1 cellular context compared by ENCODE assay signal in genomic region chr1:42777860-42778259, GRCh38.
TF ChIP-seq lines count a peak whose summit lies in the region.

No MANE protein-coding gene starts in this region.

TF ChIP-seq in K562, 482 proteins besides CTCF, POLR2A, EP300 and RAD21:
- TF ChIP-seq ARID4B (CRISPR knock-in tag; IDR thresholded peaks at IDR 0.05), result no peak
- TF ChIP-seq NFYB (IDR thresholded peaks at IDR 0.05; ENCODE audit: extremely low read depth, insufficient read length), result no peak
- TF ChIP-seq SMC3 (conservative IDR thresholded peaks at IDR 0.05; ENCODE audit: insufficient read depth, low read depth, low read length), result peak; percentile 97
- TF ChIP-seq JUND (IDR thresholded peaks at IDR 0.05; ENCODE audit: borderline replicate concordance, low read depth, low read length), result no peak
- TF ChIP-seq JUND (tag; IDR thresholded peaks at IDR 0.05; ENCODE audit: borderline replicate concordance, low read depth, low read length), result peak; percentile 32; the same call in 1 of the 3 replicates
- TF ChIP-seq NR1H2 (CRISPR knock-in tag; IDR thresholded peaks at IDR 0.05), result 0 out of 2 replicates have a peak, but pooled peaks have one; percentile 31
- TF ChIP-seq NFIC (IDR thresholded peaks at IDR 0.05), result no peak
- peak; percentile 82; the same call in 1 of the 2 replicates for TF ChIP-seq STAG1 (CRISPR knock-in tag; IDR thresholded peaks at IDR 0.05; ENCODE audit: borderline replicate concordance)
- peak; percentile 93 for TF ChIP-seq DEAF1 (CRISPR knock-in tag; IDR thresholded peaks at IDR 0.05)
- no peak for TF ChIP-seq TEAD4 (IDR thresholded peaks at IDR 0.05; ENCODE audit: low read length)
- no peak for TF ChIP-seq TEAD4 (CRISPR knock-in tag; IDR thresholded peaks at IDR 0.05; ENCODE audit: borderline replicate concordance)
- TF ChIP-seq RB1 (IDR thresholded peaks at IDR 0.05; ENCODE audit: low read depth), result peak; percentile 50; the same call in 1 of the 2 replicates
- no peak for TF ChIP-seq TCF7L2 (IDR thresholded peaks at IDR 0.05; ENCODE audit: low read depth, low read length)
- peak; percentile 34 for TF ChIP-seq E2F8 (IDR thresholded peaks at IDR 0.05; ENCODE audit: low read depth, partially characterized antibody)
- TF ChIP-seq ARID2 (IDR thresholded peaks at IDR 0.05), result peak; percentile 90
- peak in 1 of 2 experiments; percentile 63; a peak in 2 of 4 replicates for TF ChIP-seq MAZ (CRISPR knock-in tag; conservative IDR thresholded peaks at IDR 0.05 in 1 of 2, IDR thresholded peaks at IDR 0.05 in 1 of 2)
- TF ChIP-seq, protein P1, sequence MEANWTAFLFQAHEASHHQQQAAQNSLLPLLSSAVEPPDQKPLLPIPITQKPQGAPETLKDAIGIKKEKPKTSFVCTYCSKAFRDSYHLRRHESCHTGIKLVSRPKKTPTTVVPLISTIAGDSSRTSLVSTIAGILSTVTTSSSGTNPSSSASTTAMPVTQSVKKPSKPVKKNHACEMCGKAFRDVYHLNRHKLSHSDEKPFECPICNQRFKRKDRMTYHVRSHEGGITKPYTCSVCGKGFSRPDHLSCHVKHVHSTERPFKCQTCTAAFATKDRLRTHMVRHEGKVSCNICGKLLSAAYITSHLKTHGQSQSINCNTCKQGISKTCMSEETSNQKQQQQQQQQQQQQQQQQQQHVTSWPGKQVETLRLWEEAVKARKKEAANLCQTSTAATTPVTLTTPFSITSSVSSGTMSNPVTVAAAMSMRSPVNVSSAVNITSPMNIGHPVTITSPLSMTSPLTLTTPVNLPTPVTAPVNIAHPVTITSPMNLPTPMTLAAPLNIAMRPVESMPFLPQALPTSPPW (CRISPR knock-in tag; IDR thresholded peaks at IDR 0.05), result 0 out of 2 replicates have a peak, but pooled peaks have one; percentile 12
- peak; percentile 30; the same call in 1 of the 2 replicates for TF ChIP-seq ESRRA (IDR thresholded peaks at IDR 0.05; ENCODE audit: borderline replicate concordance, low read depth)
- TF ChIP-seq RFX7 (CRISPR knock-in tag; IDR thresholded peaks at IDR 0.05), result no peak
- peak; percentile 81 for TF ChIP-seq CC2D1A (IDR thresholded peaks at IDR 0.05)
